In the genomic region with DNA sequence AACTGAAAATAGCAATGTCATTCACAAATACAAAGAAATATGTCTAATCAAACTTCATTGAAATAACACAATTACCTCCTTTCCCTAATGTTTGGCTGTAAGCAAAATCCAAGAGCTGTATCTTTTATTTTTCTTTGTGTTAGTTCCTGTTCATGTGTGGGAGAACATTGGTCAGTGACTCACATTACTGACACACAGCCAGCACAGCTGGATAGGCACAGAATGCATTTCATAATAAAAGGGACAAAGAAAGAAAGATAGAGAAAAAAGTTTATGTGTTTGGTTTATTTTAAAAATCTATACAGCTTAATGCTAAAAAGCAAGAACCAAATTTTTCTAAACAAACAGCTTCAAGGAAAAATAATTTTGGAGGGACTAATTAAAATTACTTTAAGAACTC, we compare ENCODE assay signal across 1 cellular context.
TF ChIP-seq lines count a peak whose summit lies in the region.

No MANE protein-coding gene starts in this region.

TF ChIP-seq in WTC11, 78 proteins besides CTCF, POLR2A, EP300 and RAD21 (continued from another document):
- no peak for TF ChIP-seq HMGA2 (CRISPR knock-in tag; IDR thresholded peaks at IDR 0.05)
- no peak for TF ChIP-seq ZNF671 (CRISPR knock-in tag; IDR thresholded peaks at IDR 0.05)
- TF ChIP-seq, protein P1, sequence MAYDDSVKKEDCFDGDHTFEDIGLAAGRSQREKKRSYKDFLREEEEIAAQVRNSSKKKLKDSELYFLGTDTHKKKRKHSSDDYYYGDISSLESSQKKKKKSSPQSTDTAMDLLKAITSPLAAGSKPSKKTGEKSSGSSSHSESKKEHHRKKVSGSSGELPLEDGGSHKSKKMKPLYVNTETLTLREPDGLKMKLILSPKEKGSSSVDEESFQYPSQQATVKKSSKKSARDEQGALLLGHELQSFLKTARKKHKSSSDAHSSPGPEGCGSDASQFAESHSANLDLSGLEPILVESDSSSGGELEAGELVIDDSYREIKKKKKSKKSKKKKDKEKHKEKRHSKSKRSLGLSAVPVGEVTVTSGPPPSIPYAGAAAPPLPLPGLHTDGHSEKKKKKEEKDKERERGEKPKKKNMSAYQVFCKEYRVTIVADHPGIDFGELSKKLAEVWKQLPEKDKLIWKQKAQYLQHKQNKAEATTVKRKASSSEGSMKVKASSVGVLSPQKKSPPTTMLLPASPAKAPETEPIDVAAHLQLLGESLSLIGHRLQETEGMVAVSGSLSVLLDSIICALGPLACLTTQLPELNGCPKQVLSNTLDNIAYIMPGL (CRISPR knock-in tag; IDR thresholded peaks at IDR 0.05) = no peak
- TF ChIP-seq GTF2I (CRISPR knock-in tag; conservative IDR thresholded peaks at IDR 0.05) = no peak
